Comparison of ENCODE assay signal across 24 cellular contexts in genomic region chr10:122326806-122327205, GRCh38. TPM values are rescaled to one million over a fixed set of nuclear protein-coding genes. Genes with fewer than 3 reads are reported as not detected.
"Had no signal": no experiment of that assay in that cellular context is flagged by ENCODE, and none has a peak within 500 bp of the region (broad histone marks: within the 10 kb centered on the region; RNA-seq: fewer than 3 reads in every experiment).

No MANE protein-coding gene starts in this region.

- H3K4me3 Mint-ChIP-seq: activated naive CD8-positive, alpha-beta T cell treated with anti-CD3 and anti-CD28 coated beads, Interleukin-2, amount 50 U/mL, for 24 hours; activated T-cell treated with anti-CD3 and anti-CD28 coated beads, Interleukin-2, amount 50 U/mL, for 24 hours; nephron progenitor cell had no signal

- H3K4me3 ChIP-seq: body of pancreas, esophagus muscularis mucosa, smooth muscle cell, tibial artery had no signal

- H3K27ac ChIP-seq: body of pancreas, esophagus muscularis mucosa, tibial artery had no signal

- H3K27me3 ChIP-seq: body of pancreas, esophagus muscularis mucosa, tibial artery had no signal

- H3K4me2 ChIP-seq: smooth muscle cell had no signal

- H3K9me3 Mint-ChIP-seq: activated naive CD8-positive, alpha-beta T cell treated with anti-CD3 and anti-CD28 coated beads, Interleukin-2, amount 50 U/mL, for 24 hours; activated T-cell treated with anti-CD3 and anti-CD28 coated beads, Interleukin-2, amount 50 U/mL, for 24 hours; nephron progenitor cell had no signal

- ATAC-seq: activated naive CD8-positive, alpha-beta T cell treated with anti-CD3 and anti-CD28 coated beads, Interleukin-2, amount 50 U/mL, for 24 hours; body of pancreas; left ventricle myocardium superior; sciatic nerve had no signal

- H3K27ac Mint-ChIP-seq: activated naive CD8-positive, alpha-beta T cell treated with anti-CD3 and anti-CD28 coated beads, Interleukin-2, amount 50 U/mL, for 24 hours; activated T-cell treated with anti-CD3 and anti-CD28 coated beads, Interleukin-2, amount 50 U/mL, for 24 hours; nephron progenitor cell had no signal

- H3K4me1 ChIP-seq: tibial artery had no signal

- H3K9me3 ChIP-seq: body of pancreas, esophagus muscularis mucosa, tibial artery had no signal

- H3K36me3 ChIP-seq: esophagus muscularis mucosa, tibial artery had no signal

- DNase-seq: activated CD8-positive, alpha-beta memory T cell treated with anti-CD3 and anti-CD28 coated beads for 24 hours; activated CD8-positive, alpha-beta memory T cell treated with anti-CD3 and anti-CD28 coated beads, Interleukin-2, amount 50 U/mL, for 4 hours; activated naive CD4-positive, alpha-beta T cell treated with anti-CD3 and anti-CD28 coated beads, Interleukin-2, amount 50 U/mL, for 16 hours; activated naive CD8-positive, alpha-beta T cell treated with anti-CD3 and anti-CD28 coated beads, Interleukin-2, amount 50 U/mL, for 24 hours; activated T-cell treated with anti-CD3 and anti-CD28 coated beads, Interleukin-2, amount 50 U/mL, for 24 hours; anterior cingulate cortex; body of pancreas; hippocampal formation; left ventricle myocardium superior; mammary epithelial cell; midbrain; nephron progenitor cell; occipital lobe; posterior cingulate gyrus; stimulated activated CD4-positive, alpha-beta T cell treated with anti-CD3 and anti-CD28 coated beads, Interleukin-15, amount 100 ng/mL, for 24 hours; stimulated activated naive CD4-positive, alpha-beta T cell treated with Interleukin-2 at 50 U/mL for 16 hours; T-helper 9 cell; tibial artery had no signal

RNA-seq across cellular contexts. Expression of gene BTBD16, which starts 55.7 kb away (rescaled TPM):
- total RNA-seq: body of pancreas; cardiac septum; frontal cortex; left ventricle myocardium superior; occipital lobe; smooth muscle cell; T-helper 1 cell treated with Interleukin-12 subunit alpha and Interleukin-12 subunit beta and Interleukin-4 antibody, amounts not matched to agents 30 ng/mL and 1 ng/mL, for 36 hours had no signal
- polyA plus RNA-seq: smooth muscle cell had no signal
